ENCODE assay signal across 1 cellular context in genomic region chr3:112770907-112771306, GRCh38.
TF ChIP-seq lines count a peak whose summit lies in the region.

No MANE protein-coding gene starts in this region.

TF ChIP-seq in K562, 482 proteins besides CTCF, POLR2A, EP300 and RAD21 (continues in another document):
- TF ChIP-seq ZNF212 (CRISPR knock-in tag; IDR thresholded peaks at IDR 0.05) (no peak), ZNF695 (CRISPR knock-in tag; IDR thresholded peaks at IDR 0.05) (no peak), NFATC3 (IDR thresholded peaks at IDR 0.05) (no peak), CBFB (CRISPR knock-in tag; IDR thresholded peaks at IDR 0.05) (no peak), E2F6 (IDR thresholded peaks at IDR 0.05; ENCODE audit: borderline replicate concordance in 1 of 2, extremely low read depth in 1 of 2, insufficient read depth in 1 of 2, insufficient read length in 1 of 2, low read depth in 1 of 2, low read length in 1 of 2, poor library complexity in 1 of 2, severe bottlenecking in 1 of 2) (no peak), RBBP5 (IDR thresholded peaks at IDR 0.05; ENCODE audit: borderline replicate concordance, insufficient read depth, low read length, poor library complexity, severe bottlenecking) (no peak), CBFA2T3 (IDR thresholded peaks at IDR 0.05) (peak; percentile 56), PTTG1 (tag; IDR thresholded peaks at IDR 0.05; ENCODE audit: low read depth) (no peak), TAL1 (IDR thresholded peaks at IDR 0.05) (peak; percentile 35; the same call in 1 of the 2 replicates), HLTF (IDR thresholded peaks at IDR 0.05) (no peak), CREB3L1 (IDR thresholded peaks at IDR 0.05; ENCODE audit: borderline replicate concordance, low read depth) (no peak), MCM3 (IDR thresholded peaks at IDR 0.05) (no peak), SNAPC5 (CRISPR knock-in tag; IDR thresholded peaks at IDR 0.05) (no peak), HOMEZ (CRISPR knock-in tag; IDR thresholded peaks at IDR 0.05) (no peak), ZKSCAN8 (CRISPR knock-in tag; IDR thresholded peaks at IDR 0.05) (no peak), JUND (IDR thresholded peaks at IDR 0.05; ENCODE audit: borderline replicate concordance, low read depth, low read length) (no peak), JUND (tag; IDR thresholded peaks at IDR 0.05; ENCODE audit: borderline replicate concordance, low read depth, low read length) (peak; percentile 28; the same call in 1 of the 3 replicates), CHD7 (IDR thresholded peaks at IDR 0.05; ENCODE audit: low read depth, low read length) (no peak), PPARD (CRISPR knock-in tag; IDR thresholded peaks at IDR 0.05) (no peak), ETS2 (tag; IDR thresholded peaks at IDR 0.05; ENCODE audit: borderline replicate concordance, poor library complexity, severe bottlenecking) (no peak), CHAMP1 (IDR thresholded peaks at IDR 0.05) (no peak), HDAC1 (IDR thresholded peaks at IDR 0.05) (no peak), MAX (CRISPR knock-in tag; IDR thresholded peaks at IDR 0.05) (no peak), NFIX (CRISPR knock-in tag; IDR thresholded peaks at IDR 0.05; ENCODE audit: low read depth) (no peak), PRMT5 (CRISPR knock-in tag; IDR thresholded peaks at IDR 0.05) (no peak), CAMTA2 (CRISPR knock-in tag; conservative IDR thresholded peaks at IDR 0.05) (no peak), ZBTB17 (CRISPR knock-in tag; IDR thresholded peaks at IDR 0.05) (no peak), HMG20B (CRISPR knock-in tag; IDR thresholded peaks at IDR 0.05) (no peak), ZNF347 (CRISPR knock-in tag; IDR thresholded peaks at IDR 0.05; ENCODE audit: low read depth) (no peak), CCAR2 (IDR thresholded peaks at IDR 0.05; ENCODE audit: low read depth, low read length) (no peak), GTF2E2 (tag; IDR thresholded peaks at IDR 0.05) (no peak), ZC3H8 (IDR thresholded peaks at IDR 0.05) (no peak), NFE2L1 (tag; IDR thresholded peaks at IDR 0.05; ENCODE audit: borderline replicate concordance, low read depth) (no peak), TCF3 (CRISPR knock-in tag; IDR thresholded peaks at IDR 0.05) (0 out of 2 replicates have a peak, but pooled peaks have one; percentile 44), ATF7 (IDR thresholded peaks at IDR 0.05) (no peak), HNRNPH1 (optimal IDR thresholded peaks at IDR 0.05; ENCODE audit: low read depth, low read length) (no peak), CBX1 (IDR thresholded peaks at IDR 0.05; ENCODE audit: low read depth) (no peak), VEZF1 (CRISPR knock-in tag; IDR thresholded peaks at IDR 0.05) (no peak), MTA2 (IDR thresholded peaks at IDR 0.05; ENCODE audit: low read depth) (no peak), DPF2 (IDR thresholded peaks at IDR 0.05) (no peak), SRSF3 (IDR thresholded peaks at IDR 0.05; ENCODE audit: insufficient read depth, low read length) (no peak), ZNF583 (CRISPR knock-in tag; IDR thresholded peaks at IDR 0.05) (no peak), E2F1 (CRISPR knock-in tag; IDR thresholded peaks at IDR 0.05) (no peak), GTF2A2 (tag; IDR thresholded peaks at IDR 0.05) (no peak), NELFE (IDR thresholded peaks at IDR 0.05; ENCODE audit: insufficient read depth, insufficient read length) (no peak), POLR2G (IDR thresholded peaks at IDR 0.05; ENCODE audit: low read depth, low read length) (no peak), MCM7 (IDR thresholded peaks at IDR 0.05) (no peak), NCOA6 (IDR thresholded peaks at IDR 0.05) (no peak), BCL6 (CRISPR knock-in tag; IDR thresholded peaks at IDR 0.05) (no peak), TOE1 (IDR thresholded peaks at IDR 0.05; ENCODE audit: borderline replicate concordance) (no peak), TOE1 (CRISPR knock-in tag; IDR thresholded peaks at IDR 0.05; ENCODE audit: borderline replicate concordance, low read depth) (no peak), ZNF668 (CRISPR knock-in tag; IDR thresholded peaks at IDR 0.05) (no peak)
